ENCODE assay signal across 8 cellular contexts in the genomic region with DNA sequence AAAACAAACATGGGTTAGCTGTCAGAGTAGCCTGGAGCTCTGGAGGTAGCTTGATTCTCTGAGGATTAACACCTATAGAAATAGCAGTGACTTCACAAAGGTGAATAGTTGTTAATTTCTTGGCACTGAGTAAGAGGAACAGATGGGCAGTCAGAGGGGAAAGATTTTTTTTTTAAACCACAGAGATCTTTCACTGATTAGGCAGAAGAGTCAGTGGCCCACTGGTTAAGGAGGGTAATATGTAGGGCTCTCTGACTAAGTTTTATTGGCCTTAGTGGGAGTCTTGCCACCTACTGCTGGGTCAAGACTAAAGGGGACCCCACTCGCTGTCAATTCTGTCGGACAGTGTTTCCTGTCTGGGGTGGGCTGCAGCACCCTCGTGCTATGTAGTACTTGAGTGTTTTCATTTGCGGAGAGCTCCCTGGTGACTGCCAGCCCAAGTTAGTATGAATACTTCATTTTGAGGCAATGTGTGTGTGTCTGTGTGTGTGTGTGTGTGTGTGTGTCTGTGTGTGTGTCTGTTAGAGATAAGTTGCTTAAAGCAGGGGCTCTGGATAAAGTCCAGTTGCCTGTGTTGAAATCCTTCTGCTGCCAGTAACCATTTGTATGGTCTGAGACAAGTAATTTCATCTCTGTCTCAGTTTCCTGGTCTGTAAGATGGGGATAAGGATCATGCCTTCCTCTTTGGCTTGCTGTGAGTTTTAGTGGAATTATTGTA.
DNase-seq lines count a peak whose midpoint lies in the region; ATAC-seq and TF ChIP-seq lines count a peak whose summit lies in the region.

No MANE protein-coding gene starts in this region.

- peak in 2 of 4 donors; percentile 13 to 17 for ATAC-seq in right lobe of liver

- H3K79me2 ChIP-seq in GM23248 (ENCODE audit: insufficient read depth), result peaks cover 68% of the 10 kb centered on the region

- intact Hi-C loops in right lobe of liver (cut with DNase I) (no loop called here), vagina (cut with DNase I) (no loop called here)

- H3K4me3 ChIP-seq in GM23248, result peak overlapping the region; percentile 34
- no peak overlapping the region; the same call in 1 of the 2 replicates for H3K4me3 ChIP-seq in MG63
- peak overlapping the region; percentile 59 for H3K4me3 ChIP-seq in adipocyte (ENCODE audit: low read length)
- H3K4me3 ChIP-seq in right lobe of liver, result no peak overlapping the region
- peak overlapping the region in 1 of 2 donors; percentile 9 for H3K4me3 ChIP-seq in vagina

- peak overlapping the region; percentile 37 for H3K9ac ChIP-seq in GM23248
- H3K9ac ChIP-seq in adipocyte (ENCODE audit: low read length), result peak overlapping the region; percentile 100

- H3K9me3 ChIP-seq in GM23248 (ENCODE audit: low read depth) (no peaks in the 10 kb centered on the region), MG63 (no peaks in the 10 kb centered on the region), adipocyte (ENCODE audit: control insufficient read depth, low read length) (no peaks in the 10 kb centered on the region), right lobe of liver (no peaks in the 10 kb centered on the region), vagina (no peaks in the 10 kb centered on the region)

- H3K36me3 ChIP-seq in GM23248 (ENCODE audit: low read depth) (peaks cover 10% of the 10 kb centered on the region), MG63 (peaks cover 16% of the 10 kb centered on the region), adipocyte (ENCODE audit: control insufficient read depth, insufficient read depth, low read length, severe bottlenecking) (peaks cover 12% of the 10 kb centered on the region), right lobe of liver (no peaks in the 10 kb centered on the region), vagina (peaks cover 0 to 3% of the 10 kb centered on the region in 2 donors)

- no peak for TF ChIP-seq CTCF in right lobe of liver (IDR thresholded peaks at IDR 0.05)
- TF ChIP-seq CTCF in vagina (IDR thresholded peaks at IDR 0.05), result no peak

- H3K9me2 ChIP-seq in GM23248 (ENCODE audit: insufficient read depth), result no peaks in the 10 kb centered on the region

- H3K27me3 ChIP-seq in GM23248 (replicated peaks; ENCODE audit: insufficient read depth) (no peaks in the 10 kb centered on the region), MG63 (no peaks in the 10 kb centered on the region), adipocyte (replicated peaks; ENCODE audit: control insufficient read depth, insufficient read depth, low read length) (no peaks in the 10 kb centered on the region), right lobe of liver (no peaks in the 10 kb centered on the region), vagina (no peaks in the 10 kb centered on the region)

- DNase-seq in NCI-H82 (lab: John Stamatoyannopoulos, UW), result peak; percentile 53
- no peak for DNase-seq in NCI-H82 treated with DMSO at 0.1 percent for 48 hours (lab: John Stamatoyannopoulos, UW; ENCODE audit: unreplicated experiment)
- DNase-seq in GM23248, result peak; percentile 70
- DNase-seq in MG63, result peak; percentile 23
- DNase-seq in adipocyte (ENCODE audit: low read depth), result peak; percentile 55
- DNase-seq in right lobe of liver, result no peak
- no peak for DNase-seq in vagina (ENCODE audit: extremely low spot score in 2 of 2)
- no peak for DNase-seq in NCI-H1694 (lab: John Stamatoyannopoulos, UW)

- WGBS in GM23248 (ENCODE audit: low coverage in 1 of 2, low lambda C conversion rate in 2 of 2, missing lambda C conversion rate in 2 of 2), 2 experiments, result 63 to 71% methylated on average over 4 of the region's 4 CpGs
- WGBS in right lobe of liver (ENCODE audit: insufficient coverage, low coverage, low lambda C conversion rate, missing lambda C conversion rate), result 60% methylated on average over 1 of the region's 4 CpGs

- TF ChIP-seq POLR2A in right lobe of liver (IDR thresholded peaks at IDR 0.05) (no peak), vagina (IDR thresholded peaks at IDR 0.05) (no peak)

- peaks cover 83% of the 10 kb centered on the region for H3F3A ChIP-seq in GM23248 (ENCODE audit: insufficient read depth)

- no peak overlapping the region for H2AFZ ChIP-seq in GM23248

- in situ Hi-C loops in GM23248 (cut with MboI), result loop anchor here (10.0 to 25.0 kb wide), 3 partner anchors 142 to 766 kb away; a partner anchor contains a TSS

- peak overlapping the region; percentile 91 for H3K27ac ChIP-seq in GM23248
- peak overlapping the region; percentile 49 to 98 (median 90) for H3K27ac ChIP-seq in right lobe of liver
- H3K27ac ChIP-seq in vagina, result peak overlapping the region; percentile 97

- peak overlapping the region; percentile 87 for H3K4me2 ChIP-seq in GM23248 (ENCODE audit: unreplicated experiment)

- H4K20me1 ChIP-seq in GM23248 (ENCODE audit: insufficient read depth), result no peaks in the 10 kb centered on the region

- H3K4me1 ChIP-seq in GM23248 (ENCODE audit: insufficient read depth) (peaks cover 71% of the 10 kb centered on the region), adipocyte (ENCODE audit: control insufficient read depth, insufficient read depth, low read length) (peaks cover 67% of the 10 kb centered on the region), right lobe of liver (peaks cover 0 to 40% (median 13%) of the 10 kb centered on the region in 4 donors), vagina (peaks cover 62% of the 10 kb centered on the region)

Comparison
In these comparisons a context has a peak if more than half of its experiments do, and no peak if none do; other contexts are left out.
1. DNase-seq: peak in NCI-H82 (single experiment), GM23248 (single experiment), MG63 (single experiment) and adipocyte (single experiment); none in NCI-H82 treated with DMSO at 0.1 percent for 48 hours (single experiment), right lobe of liver (0 of 3), vagina (0 of 2) and NCI-H1694 (single experiment).
2. H3K4me3 ChIP-seq: peak in GM23248 (single experiment) and adipocyte (single experiment); none in MG63 (single experiment) and right lobe of liver (0 of 3).
3. Peak in every context shown above with its lines, with median percentiles within 50 percentile points of each other: H3K27ac ChIP-seq.